ENCODE assay signal across 8 cellular contexts in genomic region chr2:165357758-165358157, GRCh38.
DNase-seq lines count a peak whose midpoint lies in the region; ATAC-seq, FAIRE-seq and TF ChIP-seq lines count a peak whose summit lies in the region.
"Had no signal": no experiment of that assay in that cellular context is flagged by ENCODE, and none has a peak within 500 bp of the region (broad histone marks: within the 10 kb centered on the region; RNA-seq: fewer than 3 reads in every experiment).

No MANE protein-coding gene starts in this region.

- no peaks in the 10 kb centered on the region for H3K36me3 Mint-ChIP-seq in osteocyte (ENCODE audit: unreplicated experiment)
- H3K36me3 Mint-ChIP-seq in mesothelial cell of epicardium: no peaks in the 10 kb centered on the region

- FAIRE-seq in small intestine (lab: Jason Lieb, UNC): no peak

- H3K9me3 ChIP-seq in small intestine (ENCODE audit: control insufficient read depth, low read depth): no peaks in the 10 kb centered on the region

- WGBS in small intestine, 3 donors: 0 to 21% (median 11%) methylated on average over 2 of the region's 2 CpGs

- no peaks in the 10 kb centered on the region for H3K27me3 ChIP-seq in small intestine (ENCODE audit: control insufficient read depth in 2 of 2, insufficient read depth in 2 of 2, low read length in 2 of 2)

- H3K27me3 Mint-ChIP-seq in osteocyte (ENCODE audit: unreplicated experiment): no peaks in the 10 kb centered on the region
- no peaks in the 10 kb centered on the region for H3K27me3 Mint-ChIP-seq in mesothelial cell of epicardium (ENCODE audit: low read depth)

- H3K36me3 ChIP-seq in small intestine (ENCODE audit: control insufficient read depth in 2 of 2, insufficient read depth in 2 of 2, low read length in 2 of 2): no peaks in the 10 kb centered on the region

- no peak overlapping the region for H3K4me3 ChIP-seq in small intestine (ENCODE audit: low read depth in 1 of 2, low read length in 2 of 2)

- DNase-seq in astrocyte of the hippocampus (ENCODE audit: low read depth, low spot score) (peak; percentile 71), small intestine (peak; percentile 13), osteocyte (ENCODE audit: extremely low spot score, unreplicated experiment) (no peak), Right ventricle myocardium superior (no peak), mesothelial cell of epicardium (ENCODE audit: low spot score in 2 of 2, unreplicated experiment in 2 of 2) (no peak)
- DNase-seq: activated CD4-positive, alpha-beta T cell treated with anti-CD3 and anti-CD28 coated beads for 48 hours had no signal

- no peak for TF ChIP-seq CTCF in osteocyte (IDR thresholded peaks at IDR 0.05)
- TF ChIP-seq CTCF in mesothelial cell of epicardium (IDR thresholded peaks at IDR 0.05; ENCODE audit: unreplicated experiment): no peak

- no peaks in the 10 kb centered on the region for H3K4me1 ChIP-seq in small intestine (ENCODE audit: control insufficient read depth in 2 of 2, insufficient read depth in 1 of 2, low read depth in 1 of 2, low read length in 1 of 2)

- intact Hi-C loops in Right ventricle myocardium superior (cut with DNase I): no loop called here

- H3K4me3 Mint-ChIP-seq in osteocyte (ENCODE audit: unreplicated experiment) (no peak overlapping the region), mesothelial cell of epicardium (no peak overlapping the region)

- ATAC-seq in GM19372 (IDR thresholded peaks at IDR 0.05; ENCODE audit: low read depth, unreplicated experiment) (peak; percentile 58), HG03108 (IDR thresholded peaks at IDR 0.05; ENCODE audit: unreplicated experiment) (peak; percentile 88), Right ventricle myocardium superior (ENCODE audit: poor library complexity) (no peak)

- H3K4me1 Mint-ChIP-seq in osteocyte (ENCODE audit: unreplicated experiment) (peaks cover 10% of the 10 kb centered on the region), mesothelial cell of epicardium (peaks cover 28% of the 10 kb centered on the region)

- H3K27ac ChIP-seq in small intestine (ENCODE audit: low read depth in 1 of 2, low read length in 1 of 2): no peak overlapping the region

- H3K9me3 Mint-ChIP-seq in osteocyte (ENCODE audit: unreplicated experiment): no peaks in the 10 kb centered on the region
- H3K9me3 Mint-ChIP-seq in mesothelial cell of epicardium: no peaks in the 10 kb centered on the region

- H3K27ac Mint-ChIP-seq in osteocyte (ENCODE audit: unreplicated experiment): no peak overlapping the region
- H3K27ac Mint-ChIP-seq in mesothelial cell of epicardium: no peak overlapping the region

Comparison
In these comparisons a context has a peak if more than half of its experiments do, and no peak if none do; other contexts are left out.
1. DNase-seq: peak in astrocyte of the hippocampus (single experiment) and small intestine (single experiment); none in osteocyte (single experiment), Right ventricle myocardium superior (single experiment) and mesothelial cell of epicardium (0 of 2).